ENCODE assay signal across 1 cellular context in genomic region chr6:7270320-7271204, GRCh38.
TF ChIP-seq lines count a peak whose summit lies in the region.

No MANE protein-coding gene starts in this region.

TF ChIP-seq in GM23338, 12 proteins besides CTCF, POLR2A, EP300 and RAD21 (continued from another document):
- TF ChIP-seq ETS1 (IDR thresholded peaks at IDR 0.05) (no peak), REST (IDR thresholded peaks at IDR 0.05; ENCODE audit: unreplicated experiment) (no peak)
